ENCODE assay signal across 7 cellular contexts in the genomic region with DNA sequence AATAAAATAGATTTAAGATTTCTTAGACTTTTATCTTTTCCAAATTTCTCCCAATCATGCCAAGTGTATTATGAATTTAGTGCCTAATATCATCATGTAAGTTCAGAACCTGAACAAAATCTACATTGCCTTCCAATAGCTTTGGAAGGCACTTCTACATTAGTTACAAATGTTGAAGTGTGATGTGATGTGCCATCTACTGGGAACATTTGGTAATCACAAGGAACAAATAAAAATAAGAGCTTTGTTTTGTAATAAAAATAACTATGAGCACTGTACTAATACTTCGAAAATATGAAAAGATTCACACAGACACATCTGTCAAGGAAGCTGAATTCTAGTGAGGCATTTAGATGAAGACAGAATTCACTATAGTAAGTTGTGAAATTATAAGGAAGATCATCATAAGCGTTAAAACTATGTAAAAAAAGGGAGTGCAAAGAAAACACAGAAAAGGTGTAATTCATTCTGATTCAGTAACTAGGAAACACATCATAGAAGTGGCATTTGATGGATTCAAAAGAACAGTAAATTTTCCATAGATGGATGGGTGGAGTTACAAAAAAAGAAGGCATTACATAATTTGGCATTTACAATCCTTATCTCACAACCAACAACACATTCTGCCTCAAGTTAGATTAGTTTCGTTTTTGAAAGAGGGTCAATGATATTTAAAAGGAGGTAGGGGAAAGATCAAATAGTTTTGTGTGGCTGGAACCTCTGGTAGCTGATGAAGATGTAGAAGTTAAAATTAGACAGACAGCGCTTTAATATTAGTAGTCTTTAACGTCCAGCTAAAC.
A peak's percentile ranks its signal among the peaks of the same experiment; 100 is the strongest.
DNase-seq lines count a peak whose midpoint lies in the region; ATAC-seq, FAIRE-seq and TF ChIP-seq lines count a peak whose summit lies in the region.

No MANE protein-coding gene starts in this region.

- H3K9me3 ChIP-seq in testis (no peaks in the 10 kb centered on the region), suprapubic skin (peaks cover 9% of the 10 kb centered on the region)

- H3K36me3 ChIP-seq in testis (ENCODE audit: low read depth, missing control alignments) (no peaks in the 10 kb centered on the region), suprapubic skin (peaks cover 3% of the 10 kb centered on the region)

- 51 to 63% methylated on average over 5 of the region's 5 CpGs for WGBS in testis, 2 donors
- WGBS in suprapubic skin: 54% methylated on average over 5 of the region's 5 CpGs

- TF ChIP-seq EP300 in suprapubic skin (IDR thresholded peaks at IDR 0.05): no peak

- ATAC-seq in HG02981 (IDR thresholded peaks at IDR 0.05; ENCODE audit: unreplicated experiment): peak; percentile 65

- H3K4me1 ChIP-seq in testis: no peaks in the 10 kb centered on the region
- H3K4me1 ChIP-seq in suprapubic skin: no peaks in the 10 kb centered on the region

- FAIRE-seq in frontal cortex (lab: Jason Lieb, UNC): peak; percentile 72

- in situ Hi-C loops in SK-MEL-5 (cut with HindIII; ENCODE audit: low pct_unique_long_range_greater_than_20kb, low sequenced_read_pairs): no loop called here

- TF ChIP-seq POLR2A in testis (IDR thresholded peaks at IDR 0.05): no peak
- no peak for TF ChIP-seq POLR2A in suprapubic skin (IDR thresholded peaks at IDR 0.05)

- H3K27me3 ChIP-seq in testis: no peaks in the 10 kb centered on the region
- H3K27me3 ChIP-seq in suprapubic skin: no peaks in the 10 kb centered on the region

- intact Hi-C loops in testis (cut with DNase I; ENCODE audit: low total_unique reads): no loop called here

- H3K4me3 ChIP-seq in GM12864 (ENCODE audit: low read depth, low read length): no peak overlapping the region
- H3K4me3 ChIP-seq in testis: no peak overlapping the region
- H3K4me3 ChIP-seq in suprapubic skin: no peak overlapping the region

- H3K27ac ChIP-seq in testis (no peak overlapping the region), suprapubic skin (no peak overlapping the region)

- DNase-seq in GM12864 (ENCODE audit: low read depth): no peak
- DNase-seq in SK-MEL-5 (ENCODE audit: low read depth, low spot score): peak; percentile 61
- no peak for DNase-seq in frontal cortex (ENCODE audit: low spot score in 2 of 2)
- DNase-seq in testis: no peak
- no peak for DNase-seq in suprapubic skin (ENCODE audit: low spot score in 2 of 2)
- no peak for DNase-seq in activated T-cell treated with anti-CD3 and anti-CD28 coated beads, Interleukin-2, amount 50 U/mL, for 48 hours

- TF ChIP-seq CTCF in GM12864 (IDR thresholded peaks at IDR 0.05; ENCODE audit: low read depth, low read length, missing control alignments) (peak; percentile 33), testis (IDR thresholded peaks at IDR 0.05) (peak in 2 of 3 experiments; percentile 12 to 31), suprapubic skin (IDR thresholded peaks at IDR 0.05) (no peak)

Comparison
In these comparisons a context has a peak if more than half of its experiments do, and no peak if none do; other contexts are left out.
1. CTCF ChIP-seq: peak in GM12864 (single experiment) and testis (2 of 3); none in suprapubic skin (0 of 2).